In genomic region chr7:74056096-74056915, GRCh38 we compare ENCODE assay signal across 17 cellular contexts. TPM values are rescaled to one million over a fixed set of nuclear protein-coding genes. Genes with fewer than 3 reads are reported as not detected.
A peak's percentile ranks its signal among the peaks of the same experiment; 100 is the strongest.
DNase-seq lines count a peak whose midpoint lies in the region; ATAC-seq and TF ChIP-seq lines count a peak whose summit lies in the region.
"Had no signal": no experiment of that assay in that cellular context is flagged by ENCODE, and none has a peak within 500 bp of the region (broad histone marks: within the 10 kb centered on the region; RNA-seq: fewer than 3 reads in every experiment).

No MANE protein-coding gene starts in this region.

- peak; percentile 7 for DNase-seq in 8988T
- no peak for DNase-seq in WTC11 (ENCODE audit: low spot score)
- DNase-seq in glutamatergic neuron = peak; percentile 15
- peak; percentile 80 for DNase-seq in posterior vena cava (ENCODE audit: low spot score)
- no peak for DNase-seq in head of caudate nucleus
- DNase-seq in HuH-7 (ENCODE audit: low spot score) = no peak
- DNase-seq: CD4-positive, CD25-positive, alpha-beta regulatory T cell; IMR-90; MM.1S; NCI-H2029; NCI-H526 treated with DMSO at 0.1 percent for 48 hours; Right ventricle myocardium superior; RPMI8226 had no signal

- POLR2A ChIA-PET in WTC11 (lab: Charles Lee) = interaction anchor here (0.8 kb wide), 1 partner anchor 9 kb away, joined by 3 read pairs; no protein-coding TSS in a partner anchor

- TF ChIP-seq CTCF in WTC11 (IDR thresholded peaks at IDR 0.05) = no peak
- TF ChIP-seq CTCF in glutamatergic neuron (IDR thresholded peaks at IDR 0.05; ENCODE audit: partially characterized antibody, unreplicated experiment) = no peak

- no peaks in the 10 kb centered on the region for H3K27me3 Mint-ChIP-seq in WTC11 (ENCODE audit: low read depth)
- peaks cover 7% of the 10 kb centered on the region for H3K27me3 Mint-ChIP-seq in glutamatergic neuron (ENCODE audit: unreplicated experiment)

- peaks cover 12% of the 10 kb centered on the region for H3K4me1 Mint-ChIP-seq in WTC11
- H3K4me1 Mint-ChIP-seq in glutamatergic neuron (ENCODE audit: low read depth, unreplicated experiment) = no peaks in the 10 kb centered on the region

- intact Hi-C loops in posterior vena cava (cut with DNase I) (no loop called here), head of caudate nucleus (cut with DNase I) (no loop called here)

- H3K4me3 Mint-ChIP-seq in WTC11 (no peak overlapping the region), glutamatergic neuron (ENCODE audit: unreplicated experiment) (no peak overlapping the region)
- H3K4me3 Mint-ChIP-seq: CD4-positive, CD25-positive, alpha-beta regulatory T cell had no signal

- H3K36me3 Mint-ChIP-seq in WTC11 = no peaks in the 10 kb centered on the region
- H3K36me3 Mint-ChIP-seq in glutamatergic neuron (ENCODE audit: unreplicated experiment) = no peaks in the 10 kb centered on the region
- H3K36me3 Mint-ChIP-seq: CD4-positive, CD25-positive, alpha-beta regulatory T cell had no signal

- ATAC-seq in WTC11 = no peak
- no peak for ATAC-seq in HG03565 (IDR thresholded peaks at IDR 0.05; ENCODE audit: unreplicated experiment)
- ATAC-seq in GM18520 (IDR thresholded peaks at IDR 0.05; ENCODE audit: unreplicated experiment) = no peak

- peak overlapping the region; percentile 83; the same call in 1 of the 2 replicates for H3K27ac Mint-ChIP-seq in WTC11
- H3K27ac Mint-ChIP-seq in glutamatergic neuron (ENCODE audit: unreplicated experiment) = no peak overlapping the region
- H3K27ac Mint-ChIP-seq: CD4-positive, CD25-positive, alpha-beta regulatory T cell had no signal

- CTCF ChIA-PET in WTC11 (lab: Charles Lee) = interaction anchor here (0.5 to 1.4 kb wide), 4 partner anchors 12 to 352 kb away, joined by 3 to 7 read pairs (median 4); no protein-coding TSS in a partner anchor

- H3K9me3 Mint-ChIP-seq in WTC11 = no peaks in the 10 kb centered on the region
- H3K9me3 Mint-ChIP-seq in glutamatergic neuron (ENCODE audit: unreplicated experiment) = no peaks in the 10 kb centered on the region

TF ChIP-seq in WTC11, 78 proteins besides CTCF, POLR2A, EP300 and RAD21 (continues in another document):
- TF ChIP-seq SP1 (CRISPR knock-in tag; conservative IDR thresholded peaks at IDR 0.05) (no peak), JUN (CRISPR knock-in tag; IDR thresholded peaks at IDR 0.05) (no peak), FOXJ3 (CRISPR knock-in tag; IDR thresholded peaks at IDR 0.05; ENCODE audit: borderline replicate concordance) (no peak), RELA (CRISPR knock-in tag; IDR thresholded peaks at IDR 0.05; ENCODE audit: borderline replicate concordance) (no peak), CBFB (CRISPR knock-in tag; IDR thresholded peaks at IDR 0.05; ENCODE audit: low read depth) (no peak), ZMAT4 (CRISPR knock-in tag; IDR thresholded peaks at IDR 0.05) (no peak), E2F4 (CRISPR knock-in tag; IDR thresholded peaks at IDR 0.05; ENCODE audit: borderline replicate concordance, low read depth) (no peak), TP53 (CRISPR knock-in tag; IDR thresholded peaks at IDR 0.05) (no peak)
- TF ChIP-seq, protein P1, sequence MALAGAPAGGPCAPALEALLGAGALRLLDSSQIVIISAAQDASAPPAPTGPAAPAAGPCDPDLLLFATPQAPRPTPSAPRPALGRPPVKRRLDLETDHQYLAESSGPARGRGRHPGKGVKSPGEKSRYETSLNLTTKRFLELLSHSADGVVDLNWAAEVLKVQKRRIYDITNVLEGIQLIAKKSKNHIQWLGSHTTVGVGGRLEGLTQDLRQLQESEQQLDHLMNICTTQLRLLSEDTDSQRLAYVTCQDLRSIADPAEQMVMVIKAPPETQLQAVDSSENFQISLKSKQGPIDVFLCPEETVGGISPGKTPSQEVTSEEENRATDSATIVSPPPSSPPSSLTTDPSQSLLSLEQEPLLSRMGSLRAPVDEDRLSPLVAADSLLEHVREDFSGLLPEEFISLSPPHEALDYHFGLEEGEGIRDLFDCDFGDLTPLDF (CRISPR knock-in tag; IDR thresholded peaks at IDR 0.05) = no peak
- TF ChIP-seq, protein P2, sequence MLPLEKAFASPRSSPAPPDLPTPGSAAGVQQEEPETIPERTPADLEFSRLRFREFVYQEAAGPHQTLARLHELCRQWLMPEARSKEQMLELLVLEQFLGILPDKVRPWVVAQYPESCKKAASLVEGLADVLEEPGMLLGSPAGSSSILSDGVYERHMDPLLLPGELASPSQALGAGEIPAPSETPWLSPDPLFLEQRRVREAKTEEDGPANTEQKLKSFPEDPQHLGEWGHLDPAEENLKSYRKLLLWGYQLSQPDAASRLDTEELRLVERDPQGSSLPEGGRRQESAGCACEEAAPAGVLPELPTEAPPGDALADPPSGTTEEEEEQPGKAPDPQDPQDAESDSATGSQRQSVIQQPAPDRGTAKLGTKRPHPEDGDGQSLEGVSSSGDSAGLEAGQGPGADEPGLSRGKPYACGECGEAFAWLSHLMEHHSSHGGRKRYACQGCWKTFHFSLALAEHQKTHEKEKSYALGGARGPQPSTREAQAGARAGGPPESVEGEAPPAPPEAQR (CRISPR knock-in tag; IDR thresholded peaks at IDR 0.05) = no peak
- TF ChIP-seq, protein P3, sequence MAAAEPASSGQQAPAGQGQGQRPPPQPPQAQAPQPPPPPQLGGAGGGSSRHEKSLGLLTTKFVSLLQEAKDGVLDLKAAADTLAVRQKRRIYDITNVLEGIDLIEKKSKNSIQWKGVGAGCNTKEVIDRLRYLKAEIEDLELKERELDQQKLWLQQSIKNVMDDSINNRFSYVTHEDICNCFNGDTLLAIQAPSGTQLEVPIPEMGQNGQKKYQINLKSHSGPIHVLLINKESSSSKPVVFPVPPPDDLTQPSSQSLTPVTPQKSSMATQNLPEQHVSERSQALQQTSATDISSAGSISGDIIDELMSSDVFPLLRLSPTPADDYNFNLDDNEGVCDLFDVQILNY (CRISPR knock-in tag; IDR thresholded peaks at IDR 0.05) = no peak
- TF ChIP-seq, protein P4, sequence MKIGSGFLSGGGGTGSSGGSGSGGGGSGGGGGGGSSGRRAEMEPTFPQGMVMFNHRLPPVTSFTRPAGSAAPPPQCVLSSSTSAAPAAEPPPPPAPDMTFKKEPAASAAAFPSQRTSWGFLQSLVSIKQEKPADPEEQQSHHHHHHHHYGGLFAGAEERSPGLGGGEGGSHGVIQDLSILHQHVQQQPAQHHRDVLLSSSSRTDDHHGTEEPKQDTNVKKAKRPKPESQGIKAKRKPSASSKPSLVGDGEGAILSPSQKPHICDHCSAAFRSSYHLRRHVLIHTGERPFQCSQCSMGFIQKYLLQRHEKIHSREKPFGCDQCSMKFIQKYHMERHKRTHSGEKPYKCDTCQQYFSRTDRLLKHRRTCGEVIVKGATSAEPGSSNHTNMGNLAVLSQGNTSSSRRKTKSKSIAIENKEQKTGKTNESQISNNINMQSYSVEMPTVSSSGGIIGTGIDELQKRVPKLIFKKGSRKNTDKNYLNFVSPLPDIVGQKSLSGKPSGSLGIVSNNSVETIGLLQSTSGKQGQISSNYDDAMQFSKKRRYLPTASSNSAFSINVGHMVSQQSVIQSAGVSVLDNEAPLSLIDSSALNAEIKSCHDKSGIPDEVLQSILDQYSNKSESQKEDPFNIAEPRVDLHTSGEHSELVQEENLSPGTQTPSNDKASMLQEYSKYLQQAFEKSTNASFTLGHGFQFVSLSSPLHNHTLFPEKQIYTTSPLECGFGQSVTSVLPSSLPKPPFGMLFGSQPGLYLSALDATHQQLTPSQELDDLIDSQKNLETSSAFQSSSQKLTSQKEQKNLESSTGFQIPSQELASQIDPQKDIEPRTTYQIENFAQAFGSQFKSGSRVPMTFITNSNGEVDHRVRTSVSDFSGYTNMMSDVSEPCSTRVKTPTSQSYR (CRISPR knock-in tag; IDR thresholded peaks at IDR 0.05) = no peak
- TF ChIP-seq, protein P5, sequence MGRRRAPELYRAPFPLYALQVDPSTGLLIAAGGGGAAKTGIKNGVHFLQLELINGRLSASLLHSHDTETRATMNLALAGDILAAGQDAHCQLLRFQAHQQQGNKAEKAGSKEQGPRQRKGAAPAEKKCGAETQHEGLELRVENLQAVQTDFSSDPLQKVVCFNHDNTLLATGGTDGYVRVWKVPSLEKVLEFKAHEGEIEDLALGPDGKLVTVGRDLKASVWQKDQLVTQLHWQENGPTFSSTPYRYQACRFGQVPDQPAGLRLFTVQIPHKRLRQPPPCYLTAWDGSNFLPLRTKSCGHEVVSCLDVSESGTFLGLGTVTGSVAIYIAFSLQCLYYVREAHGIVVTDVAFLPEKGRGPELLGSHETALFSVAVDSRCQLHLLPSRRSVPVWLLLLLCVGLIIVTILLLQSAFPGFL (CRISPR knock-in tag; IDR thresholded peaks at IDR 0.05; ENCODE audit: borderline replicate concordance) = no peak
- TF ChIP-seq, protein P6, sequence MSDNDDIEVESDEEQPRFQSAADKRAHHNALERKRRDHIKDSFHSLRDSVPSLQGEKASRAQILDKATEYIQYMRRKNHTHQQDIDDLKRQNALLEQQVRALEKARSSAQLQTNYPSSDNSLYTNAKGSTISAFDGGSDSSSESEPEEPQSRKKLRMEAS (CRISPR knock-in tag; IDR thresholded peaks at IDR 0.05) = no peak

RNA-seq across cellular contexts. Expression of gene LIMK1, which starts 27.3 kb away (rescaled TPM):
- 85.4 to 92.1 TPM (median 90.6 TPM) in 3 replicates for total RNA-seq in WTC11 (2021)
- total RNA-seq in glutamatergic neuron (ENCODE audit: unreplicated experiment) = 178 TPM
- total RNA-seq in posterior vena cava = 10 to 100 TPM; 19.4 to 22.3 TPM

RNA-seq across cellular contexts. Expression of gene ELN, which starts 28.3 kb away (rescaled TPM):
- total RNA-seq in WTC11 (2021) (3.3 to 5.4 TPM (median 3.9 TPM) in 3 replicates), glutamatergic neuron (ENCODE audit: unreplicated experiment) (3.7 TPM), posterior vena cava (100 to 1,000 TPM; 354 to 999 TPM)
- total RNA-seq: NCI-H460, SJSA1 had no signal

Comparison
In these comparisons a context has a peak if more than half of its experiments do, and no peak if none do; other contexts are left out.
1. DNase-seq: peak in 8988T (single experiment), glutamatergic neuron (single experiment) and posterior vena cava (single experiment); none in WTC11 (single experiment), head of caudate nucleus (0 of 42) and HuH-7 (single experiment).
2. RNA of gene ELN, which starts 28.3 kb away (total RNA-seq): 354 to 999 TPM in posterior vena cava; 3.7 TPM in glutamatergic neuron (single experiment) and 3.3 to 5.4 TPM in WTC11; every median in the first group is over 10 times any median in the second.